Comparison of ENCODE assay signal across 16 cellular contexts in the genomic region with DNA sequence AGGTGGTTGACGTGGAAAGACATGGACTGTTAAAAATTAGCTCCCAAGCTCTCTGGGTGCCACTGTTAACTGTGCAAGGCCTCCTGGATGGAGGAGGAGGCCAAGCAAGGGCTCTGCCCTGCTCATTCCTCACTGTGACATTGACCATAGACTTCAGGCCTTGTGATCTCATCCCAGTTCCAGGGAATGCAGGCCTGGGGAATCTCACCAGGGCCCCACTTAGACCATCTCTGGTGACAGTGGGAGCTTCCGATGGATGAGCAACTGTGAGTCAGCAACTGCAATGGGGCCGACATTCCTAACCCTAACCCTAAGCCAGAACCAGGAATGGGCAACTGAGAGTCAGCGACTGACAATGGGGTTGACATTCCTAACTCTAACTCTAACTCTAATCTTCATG. TPM values are rescaled to one million over a fixed set of nuclear protein-coding genes. Genes with fewer than 3 reads are reported as not detected.
DNase-seq lines count a peak whose midpoint lies in the region; ATAC-seq and TF ChIP-seq lines count a peak whose summit lies in the region.
"Had no signal": no experiment of that assay in that cellular context is flagged by ENCODE, and none has a peak within 500 bp of the region (broad histone marks: within the 10 kb centered on the region; RNA-seq: fewer than 3 reads in every experiment).

No MANE protein-coding gene starts in this region.

- TF ChIP-seq POLR2A in Peyer's patch (IDR thresholded peaks at IDR 0.05) = no peak

- H3K36me3 Mint-ChIP-seq in natural killer cell = no peaks in the 10 kb centered on the region

- H3K4me1 ChIP-seq in Peyer's patch = peaks cover 0 to 20% (median 2%) of the 10 kb centered on the region in 4 donors
- H3K4me1 ChIP-seq: lower lobe of right lung, pancreas had no signal

- TF ChIP-seq CTCF in coronary artery (IDR thresholded peaks at IDR 0.05) (no peak), natural killer cell (IDR thresholded peaks at IDR 0.05) (no peak), Peyer's patch (IDR thresholded peaks at IDR 0.05) (no peak)

- no peaks in the 10 kb centered on the region for H3K27me3 ChIP-seq in Peyer's patch
- H3K27me3 ChIP-seq: heart left ventricle, pancreas had no signal

- H3K27ac ChIP-seq in coronary artery (no peak overlapping the region), Peyer's patch (peak overlapping the region in 1 of 4 donors; percentile 76)
- H3K27ac ChIP-seq: heart left ventricle, lower lobe of right lung, pancreas had no signal

- no peak for ATAC-seq in natural killer cell
- no peak for ATAC-seq in esophagus mucosa
- ATAC-seq: pancreas had no signal

- no peaks in the 10 kb centered on the region for H3K9me3 ChIP-seq in Peyer's patch
- H3K9me3 ChIP-seq: lower lobe of right lung, pancreas had no signal

- H3K36me3 ChIP-seq in Peyer's patch = no peaks in the 10 kb centered on the region
- H3K36me3 ChIP-seq: heart left ventricle, lower lobe of right lung, pancreas had no signal

- H3K27me3 Mint-ChIP-seq in natural killer cell (ENCODE audit: low read depth in 2 of 2) = no peaks in the 10 kb centered on the region
- H3K27me3 Mint-ChIP-seq: stimulated activated naive CD8-positive, alpha-beta T cell treated with anti-CD3 and anti-CD28 coated beads, Interleukin-15, Interleukin-2, amounts not matched to agents 100 ng/mL and 50 ng/mL, for 24 hours had no signal

- intact Hi-C loops in natural killer cell (cut with micrococcal nuclease) = no loop called here

- H3K4me3 Mint-ChIP-seq in natural killer cell = peak overlapping the region; percentile 69
- H3K4me3 Mint-ChIP-seq: stimulated activated naive CD8-positive, alpha-beta T cell treated with anti-CD3 and anti-CD28 coated beads, Interleukin-15, Interleukin-2, amounts not matched to agents 100 ng/mL and 50 ng/mL, for 24 hours had no signal

- H3K4me1 Mint-ChIP-seq in natural killer cell = peaks cover 8 to 22% of the 10 kb centered on the region in 2 donors

- H3K9me3 Mint-ChIP-seq in natural killer cell = no peaks in the 10 kb centered on the region
- H3K9me3 Mint-ChIP-seq: stimulated activated naive CD8-positive, alpha-beta T cell treated with anti-CD3 and anti-CD28 coated beads, Interleukin-15, Interleukin-2, amounts not matched to agents 100 ng/mL and 50 ng/mL, for 24 hours had no signal

- H3K27ac Mint-ChIP-seq in natural killer cell = peak overlapping the region in 1 of 2 donors; percentile 24

- peak; percentile 72 for DNase-seq in ELR (ENCODE audit: low read depth)
- DNase-seq in M059J (ENCODE audit: low read depth) = peak; percentile 35
- peak; percentile 46 for DNase-seq in coronary artery (ENCODE audit: low spot score)
- DNase-seq in natural killer cell = no peak
- DNase-seq in NCI-H128 (lab: John Stamatoyannopoulos, UW; ENCODE audit: unreplicated experiment) = no peak
- no peak for DNase-seq in Peyer's patch
- DNase-seq in activated CD4-positive, alpha-beta T cell treated with anti-CD3 and anti-CD28 coated beads for 4 hours = no peak
- DNase-seq: activated CD4-positive, alpha-beta T cell treated with anti-CD3 and anti-CD28 coated beads for 1 hour; heart left ventricle; lower lobe of right lung; NCI-H1105 treated with DMSO at 0.1 percent for 48 hours; NCI-H526 treated with DMSO at 0.1 percent for 48 hours; pancreas; SHP77 treated with DMSO at 0.1 percent for 48 hours had no signal

- H3K4me3 ChIP-seq in coronary artery = no peak overlapping the region
- H3K4me3 ChIP-seq in Peyer's patch = no peak overlapping the region
- H3K4me3 ChIP-seq: heart left ventricle, lower lobe of right lung, pancreas had no signal

RNA-seq across cellular contexts. Expression of gene MSMB, which starts 50.4 kb away (rescaled TPM):
- not detected in 2 replicates for total RNA-seq in M059J (2014; rRNA removed; shearing (Covaris generic))
- total RNA-seq in natural killer cell = not detected
- not detected for total RNA-seq in Peyer's patch
- total RNA-seq in esophagus mucosa = 0.64 TPM
- total RNA-seq: heart left ventricle, pancreas had no signal

Comparison
In these comparisons a context has a peak if more than half of its experiments do, and no peak if none do; other contexts are left out.
1. DNase-seq: peak in ELR (single experiment), M059J (single experiment) and coronary artery (single experiment); none in natural killer cell (single experiment), NCI-H128 (single experiment), Peyer's patch (0 of 3) and activated CD4-positive, alpha-beta T cell treated with anti-CD3 and anti-CD28 coated beads for 4 hours (0 of 2).